ENCODE assay signal across 8 cellular contexts in genomic region chr1:201740609-201741231, GRCh38.
DNase-seq lines count a peak whose midpoint lies in the region; ATAC-seq and TF ChIP-seq lines count a peak whose summit lies in the region.

No MANE protein-coding gene starts in this region.

- DNase-seq in activated T-cell treated with anti-CD3 and anti-CD28 coated beads, Interleukin-2, amount 50 U/mL, for 24 hours = no peak
- DNase-seq in activated T-cell treated with anti-CD3 and anti-CD28 coated beads for 4 hours (no peak), lower lobe of right lung (no peak), upper lobe of left lung (no peak), activated gamma-delta T cell (lab: John Stamatoyannopoulos, UW) (no peak)
- no peak for DNase-seq in central memory CD8-positive, alpha-beta T cell (ENCODE audit: low spot score in 2 of 2)
- DNase-seq in activated CD4-positive, CD25-positive, alpha-beta regulatory T cell (lab: John Stamatoyannopoulos, UW) = no peak

- H3K9me3 Mint-ChIP-seq in activated T-cell treated with anti-CD3 and anti-CD28 coated beads, Interleukin-2, amount 50 U/mL, for 24 hours = no peaks in the 10 kb centered on the region
- no peaks in the 10 kb centered on the region for H3K9me3 Mint-ChIP-seq in central memory CD8-positive, alpha-beta T cell

- no peaks in the 10 kb centered on the region for H3K36me3 Mint-ChIP-seq in activated T-cell treated with anti-CD3 and anti-CD28 coated beads, Interleukin-2, amount 50 U/mL, for 24 hours (ENCODE audit: low read depth)
- H3K36me3 Mint-ChIP-seq in central memory CD8-positive, alpha-beta T cell (ENCODE audit: insufficient read depth) = peaks cover 1% of the 10 kb centered on the region

- H3K4me3 ChIP-seq in lower lobe of right lung (peak overlapping the region; percentile 76), upper lobe of left lung (peak overlapping the region in 3 of 4 donors; percentile 55 to 70 (median 61))

- H3K27ac Mint-ChIP-seq in activated T-cell treated with anti-CD3 and anti-CD28 coated beads, Interleukin-2, amount 50 U/mL, for 24 hours = no peak overlapping the region
- no peak overlapping the region for H3K27ac Mint-ChIP-seq in central memory CD8-positive, alpha-beta T cell (ENCODE audit: low read depth)

- H3K4me1 ChIP-seq in lower lobe of right lung (peaks cover 30% of the 10 kb centered on the region), upper lobe of left lung (peaks cover 15 to 35% (median 22%) of the 10 kb centered on the region in 4 donors)

- peak overlapping the region; percentile 69 for H3K27ac ChIP-seq in lower lobe of right lung
- H3K27ac ChIP-seq in upper lobe of left lung = peak overlapping the region in 2 of 4 donors; percentile 75 to 79

- H3K27me3 ChIP-seq in lower lobe of right lung (ENCODE audit: low read depth) (peaks cover 4% of the 10 kb centered on the region), upper lobe of left lung (peaks cover 0 to 4% (median 0%) of the 10 kb centered on the region in 4 donors)

- H3K36me3 ChIP-seq in lower lobe of right lung = no peaks in the 10 kb centered on the region
- no peaks in the 10 kb centered on the region for H3K36me3 ChIP-seq in upper lobe of left lung

- H3K9me3 ChIP-seq in lower lobe of right lung = no peaks in the 10 kb centered on the region
- no peaks in the 10 kb centered on the region for H3K9me3 ChIP-seq in upper lobe of left lung

- no peak for TF ChIP-seq CTCF in lower lobe of right lung (IDR thresholded peaks at IDR 0.05)
- TF ChIP-seq CTCF in upper lobe of left lung (IDR thresholded peaks at IDR 0.05) = no peak

- no peak for TF ChIP-seq POLR2A in upper lobe of left lung (IDR thresholded peaks at IDR 0.05)

- WGBS in upper lobe of left lung, 2 donors = 26 to 31% methylated on average over 12 to 14 of the region's 14 CpGs

- peaks cover 18% of the 10 kb centered on the region for H3K4me1 Mint-ChIP-seq in activated T-cell treated with anti-CD3 and anti-CD28 coated beads, Interleukin-2, amount 50 U/mL, for 24 hours (ENCODE audit: low read depth)
- peaks cover 16% of the 10 kb centered on the region for H3K4me1 Mint-ChIP-seq in central memory CD8-positive, alpha-beta T cell

- intact Hi-C loops in lower lobe of right lung (cut with DNase I) = no loop called here

- no peak for ATAC-seq in central memory CD8-positive, alpha-beta T cell (replicated peaks; ENCODE audit: extremely low read depth, poor library complexity, severe bottlenecking)
- ATAC-seq in lower lobe of right lung = peak; percentile 53 to 65
- ATAC-seq in upper lobe of left lung (ENCODE audit: low FRiP score in 2 of 2) = peak; percentile 58 to 62
- ATAC-seq in GM18519 (IDR thresholded peaks at IDR 0.05; ENCODE audit: low FRiP score, unreplicated experiment) = no peak

- peak overlapping the region; percentile 82 for H3K4me3 Mint-ChIP-seq in activated T-cell treated with anti-CD3 and anti-CD28 coated beads, Interleukin-2, amount 50 U/mL, for 24 hours
- peak overlapping the region; percentile 88 for H3K4me3 Mint-ChIP-seq in central memory CD8-positive, alpha-beta T cell

- peaks cover 40% of the 10 kb centered on the region for H3K27me3 Mint-ChIP-seq in activated T-cell treated with anti-CD3 and anti-CD28 coated beads, Interleukin-2, amount 50 U/mL, for 24 hours
- peaks cover 90% of the 10 kb centered on the region for H3K27me3 Mint-ChIP-seq in central memory CD8-positive, alpha-beta T cell

- no peak for TF ChIP-seq EP300 in upper lobe of left lung (IDR thresholded peaks at IDR 0.05)

Comparison
In these comparisons a context has a peak if more than half of its experiments do, and no peak if none do; other contexts are left out.
1. ATAC-seq: peak in lower lobe of right lung (2 of 2) and upper lobe of left lung (2 of 2); none in central memory CD8-positive, alpha-beta T cell (single experiment) and GM18519 (single experiment).